ENCODE assay signal across 19 cellular contexts in the genomic region with DNA sequence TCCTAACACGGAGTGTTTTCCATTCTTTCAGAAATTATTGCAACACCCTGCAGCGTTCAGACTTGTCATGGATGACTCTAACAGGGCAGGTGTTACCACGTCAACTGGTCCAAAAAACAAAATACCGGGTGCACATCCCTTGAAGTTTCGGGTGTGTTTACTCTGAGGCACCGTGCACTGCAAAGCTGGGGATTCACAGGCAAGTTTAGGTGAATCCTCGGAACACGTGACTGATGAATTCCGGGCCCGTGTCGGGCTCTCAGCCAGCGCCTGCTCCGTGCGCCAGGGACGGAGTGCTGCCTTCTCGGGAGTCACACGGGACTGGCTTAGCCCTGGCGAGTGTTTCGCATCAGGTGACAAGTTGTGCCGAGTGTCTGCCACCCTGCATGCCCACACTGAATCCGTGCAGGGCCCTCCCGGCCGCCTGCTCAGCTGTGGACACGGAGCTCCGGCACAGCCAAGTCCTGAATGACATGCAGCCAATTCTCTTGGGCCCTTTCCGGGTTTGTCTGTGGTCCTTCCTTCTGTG.
DNase-seq lines count a peak whose midpoint lies in the region; ATAC-seq and TF ChIP-seq lines count a peak whose summit lies in the region.
"Had no signal": no experiment of that assay in that cellular context is flagged by ENCODE, and none has a peak within 500 bp of the region (broad histone marks: within the 10 kb centered on the region; RNA-seq: fewer than 3 reads in every experiment).

No MANE protein-coding gene starts in this region.

- DNase-seq in RPMI8226 (peak; percentile 57), islet precursor cell (peak; percentile 49), upper lobe of right lung (peak; percentile 55), lower lobe of right lung (no peak), NCI-H146 (lab: John Stamatoyannopoulos, UW) (no peak)
- DNase-seq: activated naive CD8-positive, alpha-beta T cell treated with anti-CD3 and anti-CD28 coated beads, Interleukin-2, amount 10 ng/mL, durations not matched to agents 7 days and 5 days; BE2C; GF-D8; NCI-H82; PC-3; SK-N-SH; stimulated activated CD4-positive, alpha-beta T cell treated with anti-CD3 and anti-CD28 coated beads, Interleukin-15, amount 100 ng/mL, for 24 hours; stimulated activated naive CD8-positive, alpha-beta T cell treated with anti-CD3 and anti-CD28 coated beads, Interleukin-15, Interleukin-2, amounts not matched to agents 100 U/mL and 50 U/mL, for 24 hours; T-helper 9 cell had no signal

- intact Hi-C loops in upper lobe of right lung (cut with DNase I) (no loop called here), lower lobe of right lung (cut with DNase I) (no loop called here)

- ATAC-seq in upper lobe of right lung (no peak), lower lobe of right lung (no peak), GM21528 (IDR thresholded peaks at IDR 0.05; ENCODE audit: low FRiP score, unreplicated experiment) (no peak)
- ATAC-seq: activated CD4-positive, CD25-positive, alpha-beta regulatory T cell treated with anti-CD3 and anti-CD28 coated beads, Interleukin-2, amount 50 U/mL, for 24 hours; GM12878; PC-3; stimulated activated naive CD8-positive, alpha-beta T cell treated with anti-CD3 and anti-CD28 coated beads, Interleukin-15, Interleukin-2, amounts not matched to agents 100 U/mL and 50 U/mL, for 24 hours had no signal

- TF ChIP-seq CTCF in upper lobe of right lung (IDR thresholded peaks at IDR 0.05) (no peak), lower lobe of right lung (IDR thresholded peaks at IDR 0.05) (no peak)

- H3K4me1 ChIP-seq in esophagus (ENCODE audit: control insufficient read depth in 2 of 2, insufficient read depth in 2 of 2, low read length in 1 of 2), result peaks cover 8 to 15% of the 10 kb centered on the region in 2 donors
- H3K4me1 ChIP-seq in upper lobe of right lung, result no peaks in the 10 kb centered on the region
- no peaks in the 10 kb centered on the region for H3K4me1 ChIP-seq in lower lobe of right lung
- H3K4me1 ChIP-seq: BE2C, HAP-1 had no signal

- H3K9me3 ChIP-seq in esophagus (ENCODE audit: control insufficient read depth in 2 of 2, insufficient read depth in 1 of 2, low read depth in 1 of 2, low read length in 1 of 2) (peaks cover 6 to 14% of the 10 kb centered on the region in 2 donors), upper lobe of right lung (no peaks in the 10 kb centered on the region), lower lobe of right lung (no peaks in the 10 kb centered on the region)
- H3K9me3 ChIP-seq: BE2C, HAP-1, SK-N-SH had no signal

- no peaks in the 10 kb centered on the region for H3K27me3 ChIP-seq in esophagus (ENCODE audit: control insufficient read depth in 1 of 2, insufficient read depth in 2 of 2, low read length in 2 of 2)
- peaks cover 29% of the 10 kb centered on the region for H3K27me3 ChIP-seq in upper lobe of right lung
- peaks cover 23% of the 10 kb centered on the region for H3K27me3 ChIP-seq in lower lobe of right lung (ENCODE audit: low read depth)

- peak overlapping the region; percentile 42 to 77 for H3K27ac ChIP-seq in esophagus (ENCODE audit: low read depth in 2 of 2, low read length in 1 of 2)
- no peak overlapping the region for H3K27ac ChIP-seq in upper lobe of right lung
- no peak overlapping the region for H3K27ac ChIP-seq in lower lobe of right lung

- H3K36me3 ChIP-seq in esophagus (ENCODE audit: control insufficient read depth in 2 of 2, insufficient read depth in 2 of 2, low read length in 1 of 2) (no peaks in the 10 kb centered on the region), upper lobe of right lung (no peaks in the 10 kb centered on the region), lower lobe of right lung (no peaks in the 10 kb centered on the region)
- H3K36me3 ChIP-seq: BE2C, HAP-1 had no signal

- 26 to 62% methylated on average over 26 of the region's 26 CpGs for WGBS in esophagus, 2 donors

- H3K4me3 ChIP-seq in esophagus (ENCODE audit: low read depth in 1 of 2, low read length in 2 of 2) (peak overlapping the region in 1 of 2 donors; percentile 26), upper lobe of right lung (no peak overlapping the region), lower lobe of right lung (no peak overlapping the region)
- H3K4me3 ChIP-seq: GM12878, HAP-1 had no signal

Comparison
In these comparisons a context has a peak if more than half of its experiments do, and no peak if none do; other contexts are left out.
1. DNase-seq: peak in RPMI8226 (single experiment), islet precursor cell (single experiment) and upper lobe of right lung (single experiment); none in lower lobe of right lung (single experiment) and NCI-H146 (single experiment).
2. H3K27ac ChIP-seq: peak in esophagus (2 of 2); none in upper lobe of right lung (single experiment) and lower lobe of right lung (single experiment).